In the genomic region with DNA sequence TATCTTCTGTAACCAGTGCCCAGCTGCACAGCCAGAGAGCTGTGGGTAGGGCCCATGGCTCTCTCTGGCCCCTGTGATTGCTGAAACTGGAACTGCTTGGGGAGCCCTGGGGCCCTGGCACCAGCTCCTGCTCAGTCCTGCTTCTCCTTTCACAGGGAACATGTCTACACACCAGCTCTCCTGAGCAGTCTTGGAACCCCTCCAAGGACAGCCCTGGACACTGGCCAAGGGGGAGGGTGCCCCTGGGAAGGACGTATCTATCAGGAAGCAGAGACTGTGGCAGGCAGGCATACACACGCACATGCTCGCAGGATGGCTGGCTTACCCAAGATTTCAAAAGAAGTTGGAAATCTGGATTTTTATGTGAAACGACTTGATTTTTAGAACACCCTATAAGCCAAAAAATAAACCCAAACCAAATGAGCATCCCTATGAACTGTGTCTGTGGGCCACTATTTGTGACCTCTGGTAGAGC, we compare ENCODE assay signal across 8 cellular contexts. TPM values are rescaled to one million over a fixed set of nuclear protein-coding genes. Genes with fewer than 3 reads are reported as not detected.
DNase-seq lines count a peak whose midpoint lies in the region; ATAC-seq and TF ChIP-seq lines count a peak whose summit lies in the region.

No MANE protein-coding gene starts in this region.

- DNase-seq in AML-193 (lab: John Stamatoyannopoulos, UW) (peak; percentile 79 to 87), HCEC 1CT (peak; percentile 78), NCI-H524 (lab: John Stamatoyannopoulos, UW) (peak; percentile 56 to 87), adrenal gland (peak; percentile 96 to 100 (median 99)), cardiac muscle cell (ENCODE audit: low read depth in 1 of 2, low spot score in 1 of 2) (peak; percentile 85 to 97), psoas muscle (peak; percentile 94 to 95)

- intact Hi-C loops in adrenal gland (cut with DNase I) (loop anchor here in 1 of 2 donors (5.0 to 10.0 kb wide), 2 partner anchors 63 to 181 kb away; no protein-coding TSS in a partner anchor), psoas muscle (cut with DNase I) (loop anchor here in 1 of 2 donors (5.0 kb wide), 1 partner anchor 313 kb away; no protein-coding TSS in a partner anchor)

- no peak overlapping the region for H3K4me3 ChIP-seq in adrenal gland
- no peak overlapping the region for H3K4me3 ChIP-seq in cardiac muscle cell
- H3K4me3 ChIP-seq in psoas muscle, result no peak overlapping the region

- 0 to 6% (median 3%) methylated on average over 4 of the region's 4 CpGs for WGBS in adrenal gland, 4 donors
- 3 to 18% (median 8%) methylated on average over 4 of the region's 4 CpGs for WGBS in psoas muscle, 3 donors

- no peaks in the 10 kb centered on the region for H3K27me3 ChIP-seq in adrenal gland
- H3K27me3 ChIP-seq in cardiac muscle cell, result no peaks in the 10 kb centered on the region
- no peaks in the 10 kb centered on the region for H3K27me3 ChIP-seq in psoas muscle (ENCODE audit: insufficient read depth in 3 of 3, low read length in 2 of 3)

- H3K27ac ChIP-seq in adrenal gland (peak overlapping the region in 4 of 5 donors; percentile 68 to 94 (median 82)), cardiac muscle cell (peak overlapping the region; percentile 54), psoas muscle (peak overlapping the region; percentile 51)

- peaks cover 31 to 65% of the 10 kb centered on the region in 2 donors for H3K4me1 ChIP-seq in adrenal gland (replicated peaks in 1 of 2)
- peaks cover 22% of the 10 kb centered on the region for H3K4me1 ChIP-seq in cardiac muscle cell (ENCODE audit: low read depth)
- H3K4me1 ChIP-seq in psoas muscle, result peaks cover 20% of the 10 kb centered on the region

- H3K36me3 ChIP-seq in adrenal gland (replicated peaks in 1 of 2) (no peaks in the 10 kb centered on the region), cardiac muscle cell (no peaks in the 10 kb centered on the region), psoas muscle (ENCODE audit: insufficient read depth in 1 of 2, low read depth in 1 of 2) (no peaks in the 10 kb centered on the region)

- peak; percentile 70 to 85 (median 82) for ATAC-seq in psoas muscle
- no peak for ATAC-seq in GM19328 (IDR thresholded peaks at IDR 0.05; ENCODE audit: unreplicated experiment)
- ATAC-seq in HG02885 (IDR thresholded peaks at IDR 0.05; ENCODE audit: poor library complexity, unreplicated experiment), result no peak

- no peaks in the 10 kb centered on the region for H3K9me3 ChIP-seq in adrenal gland (replicated peaks in 1 of 3)
- no peaks in the 10 kb centered on the region for H3K9me3 ChIP-seq in cardiac muscle cell (ENCODE audit: low read depth)
- no peaks in the 10 kb centered on the region for H3K9me3 ChIP-seq in psoas muscle

- peak; percentile 14 to 76 for TF ChIP-seq POLR2A in adrenal gland (IDR thresholded peaks at IDR 0.05)

- TF ChIP-seq CTCF in adrenal gland (IDR thresholded peaks at IDR 0.05) (no peak), cardiac muscle cell (IDR thresholded peaks at IDR 0.05; ENCODE audit: low read depth, low read length) (no peak), psoas muscle (IDR thresholded peaks at IDR 0.05) (no peak)

RNA-seq across cellular contexts. Expression of gene TRAF1, which starts 8.8 kb away (rescaled TPM):
- total RNA-seq in adrenal gland (10 to 100 TPM in 2 of 8 donors, 1 to 10 TPM in 6; 1.6 to 11.7 (median 6.1) TPM), cardiac muscle cell (4.1 and 7.5 TPM in 2 replicates), psoas muscle (1 to 10 TPM in 2 of 4 donors, under 1 TPM in 2; 0.73 to 2.0 (median 0.99) TPM)
- polyA plus RNA-seq in adrenal gland (10 to 100 TPM in 2 of 3 donors, 1 to 10 TPM in 1; 2.4 to 42.7 (median 30.3) TPM), cardiac muscle cell (3.0 and 3.5 TPM in 2 replicates), psoas muscle (1 to 10 TPM in 1 of 3 donors, under 1 TPM in 2; 0.55 to 1.3 (median 0.95) TPM)

RNA-seq across cellular contexts. Expression of gene PHF19, which starts 58.4 kb away (rescaled TPM):
- total RNA-seq in adrenal gland (10 to 100 TPM; 17.2 to 61.8 (median 24.0) TPM), cardiac muscle cell (8.9 and 40.0 TPM in 2 replicates), psoas muscle (10 to 100 TPM in 2 of 4 donors, 1 to 10 TPM in 2; 6.8 to 14.8 (median 9.8) TPM)
- polyA plus RNA-seq in adrenal gland (10 to 100 TPM; 13.6 to 39.7 (median 29.7) TPM), cardiac muscle cell (7.1 and 36.8 TPM in 2 replicates), psoas muscle (10 to 100 TPM in 2 of 3 donors, 1 to 10 TPM in 1; 8.2 to 12.3 (median 12.2) TPM)

Comparison
In these comparisons a context has a peak if more than half of its experiments do, and no peak if none do; other contexts are left out.
1. ATAC-seq: peak in psoas muscle (4 of 4); none in GM19328 (single experiment) and HG02885 (single experiment).
2. Peak in every context shown above with its lines, with median percentiles within 50 percentile points of each other: DNase-seq and H3K27ac ChIP-seq.